In the genomic region with DNA sequence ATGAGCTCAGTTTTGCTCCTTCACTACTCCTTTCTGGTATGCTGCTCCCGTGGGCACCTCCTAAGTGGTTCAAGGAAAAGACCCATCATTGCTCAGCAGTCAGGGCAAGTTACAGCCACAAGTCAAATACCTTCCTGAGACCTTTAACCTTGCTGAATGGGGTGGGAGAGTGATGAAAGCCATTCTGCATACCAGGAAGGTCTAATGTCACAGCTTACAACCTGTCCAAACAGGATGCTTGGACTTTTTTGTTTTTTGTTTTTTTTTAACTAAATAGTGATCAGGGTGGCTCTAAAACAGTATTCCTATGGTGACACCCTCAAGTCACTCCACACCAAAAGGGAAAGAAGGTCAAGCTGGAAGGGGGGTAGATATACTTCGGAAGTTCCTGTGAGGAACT, we compare ENCODE assay signal across 1 cellular context.
TF ChIP-seq lines count a peak whose summit lies in the region.

No MANE protein-coding gene starts in this region.

TF ChIP-seq in GM23338, 12 proteins besides CTCF, POLR2A, EP300 and RAD21 (continued from another document):
- TF ChIP-seq, protein P1, sequence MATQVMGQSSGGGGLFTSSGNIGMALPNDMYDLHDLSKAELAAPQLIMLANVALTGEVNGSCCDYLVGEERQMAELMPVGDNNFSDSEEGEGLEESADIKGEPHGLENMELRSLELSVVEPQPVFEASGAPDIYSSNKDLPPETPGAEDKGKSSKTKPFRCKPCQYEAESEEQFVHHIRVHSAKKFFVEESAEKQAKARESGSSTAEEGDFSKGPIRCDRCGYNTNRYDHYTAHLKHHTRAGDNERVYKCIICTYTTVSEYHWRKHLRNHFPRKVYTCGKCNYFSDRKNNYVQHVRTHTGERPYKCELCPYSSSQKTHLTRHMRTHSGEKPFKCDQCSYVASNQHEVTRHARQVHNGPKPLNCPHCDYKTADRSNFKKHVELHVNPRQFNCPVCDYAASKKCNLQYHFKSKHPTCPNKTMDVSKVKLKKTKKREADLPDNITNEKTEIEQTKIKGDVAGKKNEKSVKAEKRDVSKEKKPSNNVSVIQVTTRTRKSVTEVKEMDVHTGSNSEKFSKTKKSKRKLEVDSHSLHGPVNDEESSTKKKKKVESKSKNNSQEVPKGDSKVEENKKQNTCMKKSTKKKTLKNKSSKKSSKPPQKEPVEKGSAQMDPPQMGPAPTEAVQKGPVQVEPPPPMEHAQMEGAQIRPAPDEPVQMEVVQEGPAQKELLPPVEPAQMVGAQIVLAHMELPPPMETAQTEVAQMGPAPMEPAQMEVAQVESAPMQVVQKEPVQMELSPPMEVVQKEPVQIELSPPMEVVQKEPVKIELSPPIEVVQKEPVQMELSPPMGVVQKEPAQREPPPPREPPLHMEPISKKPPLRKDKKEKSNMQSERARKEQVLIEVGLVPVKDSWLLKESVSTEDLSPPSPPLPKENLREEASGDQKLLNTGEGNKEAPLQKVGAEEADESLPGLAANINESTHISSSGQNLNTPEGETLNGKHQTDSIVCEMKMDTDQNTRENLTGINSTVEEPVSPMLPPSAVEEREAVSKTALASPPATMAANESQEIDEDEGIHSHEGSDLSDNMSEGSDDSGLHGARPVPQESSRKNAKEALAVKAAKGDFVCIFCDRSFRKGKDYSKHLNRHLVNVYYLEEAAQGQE (IDR thresholded peaks at IDR 0.05; ENCODE audit: unreplicated experiment): no peak
